Comparison of ENCODE assay signal across 8 cellular contexts in the genomic region with DNA sequence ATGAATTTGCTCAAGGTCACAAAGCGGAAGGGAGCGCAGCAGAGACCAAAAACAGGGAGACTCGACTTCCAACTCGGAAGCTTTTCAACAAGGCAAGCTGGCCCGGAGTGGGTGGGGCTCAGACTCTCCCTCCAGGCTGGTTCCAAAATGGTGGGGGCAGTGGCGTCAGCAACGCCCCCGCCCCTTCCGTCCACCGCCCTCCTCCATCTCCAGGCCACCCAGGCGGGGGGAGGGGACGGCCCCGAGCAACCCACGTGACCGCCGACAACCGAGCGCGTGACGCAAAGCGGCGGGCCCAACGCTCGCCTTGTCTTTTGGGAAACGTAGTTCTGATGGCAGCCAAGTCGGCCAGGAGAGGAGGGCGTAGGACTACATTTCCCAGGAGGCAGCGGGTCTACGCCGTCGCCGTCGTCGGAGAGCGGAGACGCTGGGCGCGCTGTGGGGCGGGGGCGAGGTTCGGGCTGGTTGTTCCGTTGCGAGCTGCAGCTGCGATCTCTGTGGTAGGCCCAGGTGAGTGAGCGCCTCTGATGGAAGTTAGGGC. TPM values are rescaled to one million over a fixed set of nuclear protein-coding genes. Genes with fewer than 3 reads are reported as not detected.
DNase-seq lines count a peak whose midpoint lies in the region; ATAC-seq and TF ChIP-seq lines count a peak whose summit lies in the region.

A gene with protein sequence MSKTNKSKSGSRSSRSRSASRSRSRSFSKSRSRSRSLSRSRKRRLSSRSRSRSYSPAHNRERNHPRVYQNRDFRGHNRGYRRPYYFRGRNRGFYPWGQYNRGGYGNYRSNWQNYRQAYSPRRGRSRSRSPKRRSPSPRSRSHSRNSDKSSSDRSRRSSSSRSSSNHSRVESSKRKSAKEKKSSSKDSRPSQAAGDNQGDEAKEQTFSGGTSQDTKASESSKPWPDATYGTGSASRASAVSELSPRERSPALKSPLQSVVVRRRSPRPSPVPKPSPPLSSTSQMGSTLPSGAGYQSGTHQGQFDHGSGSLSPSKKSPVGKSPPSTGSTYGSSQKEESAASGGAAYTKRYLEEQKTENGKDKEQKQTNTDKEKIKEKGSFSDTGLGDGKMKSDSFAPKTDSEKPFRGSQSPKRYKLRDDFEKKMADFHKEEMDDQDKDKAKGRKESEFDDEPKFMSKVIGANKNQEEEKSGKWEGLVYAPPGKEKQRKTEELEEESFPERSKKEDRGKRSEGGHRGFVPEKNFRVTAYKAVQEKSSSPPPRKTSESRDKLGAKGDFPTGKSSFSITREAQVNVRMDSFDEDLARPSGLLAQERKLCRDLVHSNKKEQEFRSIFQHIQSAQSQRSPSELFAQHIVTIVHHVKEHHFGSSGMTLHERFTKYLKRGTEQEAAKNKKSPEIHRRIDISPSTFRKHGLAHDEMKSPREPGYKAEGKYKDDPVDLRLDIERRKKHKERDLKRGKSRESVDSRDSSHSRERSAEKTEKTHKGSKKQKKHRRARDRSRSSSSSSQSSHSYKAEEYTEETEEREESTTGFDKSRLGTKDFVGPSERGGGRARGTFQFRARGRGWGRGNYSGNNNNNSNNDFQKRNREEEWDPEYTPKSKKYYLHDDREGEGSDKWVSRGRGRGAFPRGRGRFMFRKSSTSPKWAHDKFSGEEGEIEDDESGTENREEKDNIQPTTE (plus strand): TSS at position 448 of the 541 bp plus-strand sequence. CDS start 58,121 bp downstream, outside the sequence.

- ATAC-seq in GM19043 (IDR thresholded peaks at IDR 0.05; ENCODE audit: low read depth, unreplicated experiment) (peak; percentile 89), HG03378 (IDR thresholded peaks at IDR 0.05; ENCODE audit: unreplicated experiment) (peak; percentile 90)

- TF ChIP-seq CTCF in AG10803 (conservative IDR thresholded peaks at IDR 0.05; ENCODE audit: low read length): no peak

- peak; percentile 99 for DNase-seq in AG10803 (ENCODE audit: low read depth)
- DNase-seq in NCI-H460 (ENCODE audit: extremely low read depth, low read depth): peak; percentile 98
- peak; percentile 99 for DNase-seq in activated CD4-positive, CD25-positive, alpha-beta regulatory T cell treated with anti-CD3 and anti-CD28 coated beads, Interleukin-2, amount 50 U/mL, for 72 hours
- peak; percentile 98 to 99 for DNase-seq in cerebellar nuclear complex (lab: John Stamatoyannopoulos, UW)
- peak; percentile 100 for DNase-seq in islet precursor cell
- DNase-seq in stimulated activated CD4-positive, alpha-beta T cell treated with anti-CD3 and anti-CD28 coated beads, Interleukin-12 subunit alpha, Interleukin-12 subunit beta, amount 100 ng/mL, for 48 hours (ENCODE audit: low read depth in 2 of 3, low spot score in 1 of 3): peak; percentile 99 to 100 (median 100)

- peak within 1 kb of the TSS; percentile 84 for H3K4me3 ChIP-seq in AG10803 (ENCODE audit: low read length)

RNA-seq across cellular contexts. Expression of the gene that starts here (rescaled TPM):
- 59.9 and 67.7 TPM in 2 replicates for total RNA-seq in NCI-H460 (2014; rRNA removed; shearing (Covaris generic))
- 33.8 and 41.7 TPM in 2 replicates for polyA plus RNA-seq in NCI-H460 (2014; cell fraction: nucleus; rRNA removed)

Comparison
In these comparisons a context has a peak if more than half of its experiments do, and no peak if none do; other contexts are left out.
1. Peak in every context shown above with its lines: DNase-seq, ATAC-seq and H3K4me3 ChIP-seq.